26 cellular contexts compared by ENCODE assay signal in the genomic region with DNA sequence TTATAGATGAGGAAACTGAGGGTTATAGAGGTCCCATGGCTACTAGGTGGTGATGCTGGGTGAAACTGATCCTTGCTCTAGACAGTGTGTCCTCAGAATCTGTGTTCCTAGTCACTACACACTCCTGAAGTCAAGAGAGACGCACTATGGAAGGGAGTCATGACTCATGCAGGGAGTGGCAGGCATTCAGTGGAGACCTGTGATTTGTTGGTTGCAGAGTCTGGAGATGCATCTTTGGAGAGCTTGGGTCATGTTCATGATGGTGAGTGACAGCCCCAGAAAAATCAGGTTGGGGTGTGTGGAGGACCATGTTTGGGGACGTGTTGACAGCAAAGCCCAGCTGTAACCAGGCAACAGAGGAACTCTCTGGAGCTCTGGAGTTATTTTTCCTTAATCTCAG. TPM values are rescaled to one million over a fixed set of nuclear protein-coding genes. Genes with fewer than 3 reads are reported as not detected.
DNase-seq lines count a peak whose midpoint lies in the region; FAIRE-seq and TF ChIP-seq lines count a peak whose summit lies in the region.
"Had no signal": no experiment of that assay in that cellular context is flagged by ENCODE, and none has a peak within 500 bp of the region (broad histone marks: within the 10 kb centered on the region; RNA-seq: fewer than 3 reads in every experiment).

No MANE protein-coding gene starts in this region.

- no peak for TF ChIP-seq CTCF in suprapubic skin (IDR thresholded peaks at IDR 0.05)

- 42% methylated on average over 2 of the region's 2 CpGs for WGBS in suprapubic skin

- H3K9me3 ChIP-seq in suprapubic skin, result no peaks in the 10 kb centered on the region
- H3K9me3 ChIP-seq: gastroesophageal sphincter, pancreas, right lobe of liver, SK-N-SH, stomach, transverse colon had no signal

- no peak for TF ChIP-seq EP300 in suprapubic skin (IDR thresholded peaks at IDR 0.05)

- no peak overlapping the region for H3K4me3 ChIP-seq in suprapubic skin
- H3K4me3 ChIP-seq: gastroesophageal sphincter, pancreas, right lobe of liver, stomach, transverse colon had no signal

- no peaks in the 10 kb centered on the region for H3K4me1 ChIP-seq in suprapubic skin
- H3K4me1 ChIP-seq: gastroesophageal sphincter, pancreas, right lobe of liver, stomach, transverse colon had no signal

- H3K27ac ChIP-seq in suprapubic skin, result no peak overlapping the region
- H3K27ac ChIP-seq: gastroesophageal sphincter, pancreas, right lobe of liver, stomach, transverse colon, VCaP had no signal

- no peak for FAIRE-seq in H54 (lab: Jason Lieb, UNC)
- FAIRE-seq: astrocyte, pancreas had no signal

- DNase-seq in A172 (ENCODE audit: low spot score), result peak; percentile 43
- DNase-seq in H54 (ENCODE audit: insufficient read length, low spot score), result peak; percentile 24
- peak; percentile 49 for DNase-seq in SW480 (ENCODE audit: low spot score)
- peak; percentile 72 for DNase-seq in islet precursor cell
- no peak for DNase-seq in cerebellar nuclear complex (lab: John Stamatoyannopoulos, UW)
- no peak for DNase-seq in suprapubic skin (ENCODE audit: low spot score in 2 of 2)
- no peak for DNase-seq in HUDEP-2 (lab: John Stamatoyannopoulos, UW; ENCODE audit: unreplicated experiment in 76 of 76)
- no peak for DNase-seq in NCI-H2081 (lab: John Stamatoyannopoulos, UW)
- DNase-seq: activated CD4-positive, alpha-beta T cell treated with anti-CD3 and anti-CD28 coated beads, Interleukin-2, amount 50 U/mL, for 1 hour; C1 segment of cervical spinal cord; effector CD4-positive, alpha-beta T cell; H7; left cardiac atrium; naive thymus-derived CD8-positive, alpha-beta T cell; NCI-H1048; NCI-H2029 treated with DMSO at 0.1 percent for 48 hours; pancreas; right lobe of liver; RPMI8226; SK-N-SH; stimulated activated CD4-positive, alpha-beta T cell treated with anti-CD3 and anti-CD28 coated beads, Interleukin-15, amount 100 ng/mL, for 24 hours; stomach; transverse colon had no signal

- H3K36me3 ChIP-seq in suprapubic skin, result no peaks in the 10 kb centered on the region
- H3K36me3 ChIP-seq: gastroesophageal sphincter, pancreas, right lobe of liver, stomach, transverse colon had no signal

- peaks cover 18% of the 10 kb centered on the region for H3K27me3 ChIP-seq in suprapubic skin
- H3K27me3 ChIP-seq: pancreas, right lobe of liver, transverse colon had no signal

- TF ChIP-seq POLR2A in H54 (IDR thresholded peaks at IDR 0.05; ENCODE audit: low read depth, low read length) (no peak), suprapubic skin (IDR thresholded peaks at IDR 0.05) (no peak)

RNA-seq across cellular contexts. Expression of a gene that starts 38.0 kb away (rescaled TPM):
- total RNA-seq in A172 (2014; rRNA removed; shearing (Covaris generic)), result 60.3 and 65.3 TPM in 2 replicates
- total RNA-seq in suprapubic skin, result 100 to 1,000 TPM in 1 of 4 donors, 10 to 100 TPM in 3; 76.1 to 109 (median 80.1) TPM

Comparison
In these comparisons a context has a peak if more than half of its experiments do, and no peak if none do; other contexts are left out.
1. DNase-seq: peak in A172 (single experiment), H54 (single experiment), SW480 (single experiment) and islet precursor cell (single experiment); none in cerebellar nuclear complex (0 of 2), suprapubic skin (0 of 2), HUDEP-2 (0 of 76) and NCI-H2081 (0 of 2).